In the genomic region with DNA sequence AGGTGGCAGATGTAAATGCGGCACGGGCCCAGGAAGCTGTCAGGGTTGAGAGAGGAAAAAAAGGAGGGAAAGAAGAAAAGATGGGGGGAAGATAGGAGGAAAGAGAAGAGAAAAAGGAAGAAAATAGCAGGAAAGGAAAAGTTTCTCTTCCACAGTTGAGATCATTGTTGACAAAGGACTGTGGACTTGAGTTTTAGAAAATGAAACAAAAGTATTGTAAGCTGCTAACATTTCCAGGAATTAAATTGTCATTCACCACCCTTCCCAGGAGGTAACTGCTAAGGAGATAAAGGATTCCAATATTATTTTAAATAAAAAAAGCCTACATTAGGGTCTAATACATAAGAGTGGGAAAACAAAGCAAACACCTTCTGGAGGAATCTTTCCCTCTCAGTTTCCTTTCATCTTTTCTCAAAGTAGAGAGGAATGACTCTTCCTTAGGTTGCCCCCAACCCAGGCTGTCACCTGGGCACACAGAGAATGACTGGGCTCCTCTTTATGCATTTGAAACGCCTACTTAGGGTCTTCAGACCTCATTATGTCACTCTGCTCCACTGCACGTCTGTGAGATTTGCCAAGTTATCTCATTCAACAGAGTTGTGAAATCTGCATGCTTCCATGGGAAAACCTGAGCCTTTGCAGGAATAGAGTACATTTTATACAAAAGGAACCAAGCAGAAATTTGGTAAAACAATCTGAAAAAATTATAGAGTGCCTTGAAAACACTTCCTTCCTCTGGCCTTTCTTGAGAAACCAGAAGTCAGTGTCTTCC, we compare ENCODE assay signal across 1 cellular context.
TF ChIP-seq lines count a peak whose summit lies in the region.

No MANE protein-coding gene starts in this region.

TF ChIP-seq in HepG2, 621 proteins besides CTCF, POLR2A, EP300 and RAD21 (continued from another document):
- TF ChIP-seq THAP8 (CRISPR knock-in tag; IDR thresholded peaks at IDR 0.05; ENCODE audit: borderline replicate concordance) (no peak), RELA (CRISPR knock-in tag; IDR thresholded peaks at IDR 0.05) (no peak), MBNL3 (CRISPR knock-in tag; conservative IDR thresholded peaks at IDR 0.05) (no peak), MAX (IDR thresholded peaks at IDR 0.05) (no peak), ZSCAN25 (CRISPR knock-in tag; IDR thresholded peaks at IDR 0.05) (no peak), SATB2 (CRISPR knock-in tag; IDR thresholded peaks at IDR 0.05) (no peak), ZNF558 (CRISPR knock-in tag; IDR thresholded peaks at IDR 0.05; ENCODE audit: borderline replicate concordance) (no peak)
- TF ChIP-seq, protein P1, sequence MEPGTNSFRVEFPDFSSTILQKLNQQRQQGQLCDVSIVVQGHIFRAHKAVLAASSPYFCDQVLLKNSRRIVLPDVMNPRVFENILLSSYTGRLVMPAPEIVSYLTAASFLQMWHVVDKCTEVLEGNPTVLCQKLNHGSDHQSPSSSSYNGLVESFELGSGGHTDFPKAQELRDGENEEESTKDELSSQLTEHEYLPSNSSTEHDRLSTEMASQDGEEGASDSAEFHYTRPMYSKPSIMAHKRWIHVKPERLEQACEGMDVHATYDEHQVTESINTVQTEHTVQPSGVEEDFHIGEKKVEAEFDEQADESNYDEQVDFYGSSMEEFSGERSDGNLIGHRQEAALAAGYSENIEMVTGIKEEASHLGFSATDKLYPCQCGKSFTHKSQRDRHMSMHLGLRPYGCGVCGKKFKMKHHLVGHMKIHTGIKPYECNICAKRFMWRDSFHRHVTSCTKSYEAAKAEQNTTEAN (CRISPR knock-in tag; conservative IDR thresholded peaks at IDR 0.05), result no peak
